Comparison of ENCODE assay signal across 32 cellular contexts in genomic region chr5:103394676-103395075, GRCh38.
DNase-seq lines count a peak whose midpoint lies in the region; ATAC-seq and TF ChIP-seq lines count a peak whose summit lies in the region.
"Had no signal": no experiment of that assay in that cellular context is flagged by ENCODE, and none has a peak within 500 bp of the region (broad histone marks: within the 10 kb centered on the region; RNA-seq: fewer than 3 reads in every experiment).

No MANE protein-coding gene starts in this region.

- H3K36me3 ChIP-seq in cardiac muscle cell, result no peaks in the 10 kb centered on the region
- no peaks in the 10 kb centered on the region for H3K36me3 ChIP-seq in heart right ventricle
- H3K36me3 ChIP-seq in SK-N-MC (ENCODE audit: insufficient read depth, low read length), result no peaks in the 10 kb centered on the region
- H3K36me3 ChIP-seq in mesenchymal stem cell (ENCODE audit: control insufficient read depth in 1 of 2, insufficient read depth in 2 of 2, low read depth in 1 of 2, low read length in 2 of 2), result no peaks in the 10 kb centered on the region
- H3K36me3 ChIP-seq: brain microvascular endothelial cell, right lobe of liver, thoracic aorta, WERI-Rb-1 had no signal

- TF ChIP-seq CTCF in cardiac muscle cell (IDR thresholded peaks at IDR 0.05; ENCODE audit: low read depth, low read length), result no peak
- no peak for TF ChIP-seq CTCF in heart right ventricle (IDR thresholded peaks at IDR 0.05)
- no peak for TF ChIP-seq CTCF in type B pancreatic cell (conservative IDR thresholded peaks at IDR 0.05)
- TF ChIP-seq CTCF in foreskin fibroblast (IDR thresholded peaks at IDR 0.05; ENCODE audit: low read depth, low read length), result no peak

- H2AK5ac ChIP-seq in mesenchymal stem cell (ENCODE audit: low read length, severe bottlenecking), result no peak overlapping the region

- DNase-seq in cardiac muscle cell (ENCODE audit: low read depth in 1 of 2, low spot score in 1 of 2), result peak in 1 of 2 donors; percentile 12
- DNase-seq in heart right ventricle, result no peak
- no peak for DNase-seq in SK-N-MC (ENCODE audit: low read depth, low spot score)
- peak; percentile 37 for DNase-seq in mesenchymal stem cell
- no peak for DNase-seq in type B pancreatic cell (ENCODE audit: extremely low spot score, unreplicated experiment)
- no peak for DNase-seq in SIG-M5 (lab: John Stamatoyannopoulos, UW)
- DNase-seq in foreskin fibroblast, result no peak
- no peak for DNase-seq in inferior parietal cortex (ENCODE audit: extremely low spot score)
- DNase-seq: activated CD4-positive, alpha-beta T cell treated with anti-CD3 and anti-CD28 coated beads for 48 hours; activated CD8-positive, alpha-beta memory T cell treated with anti-CD3 and anti-CD28 coated beads for 24 hours; activated T-cell treated with anti-CD3 and anti-CD28 coated beads for 4 hours; amniotic stem cell; brain microvascular endothelial cell; CD4-positive, CD25-positive, alpha-beta regulatory T cell; HCEC 1CT; hypothalamus; left colon; NCI-H1105 treated with DMSO at 0.1 percent for 48 hours; NCI-H2029; NCI-H526 treated with DMSO at 0.1 percent for 48 hours; posterior cingulate gyrus; right lobe of liver; stimulated activated CD4-positive, alpha-beta T cell treated with anti-CD3 and anti-CD28 coated beads, Interleukin-12 subunit alpha, Interleukin-12 subunit beta, amount 100 ng/mL, for 4 hours; stimulated activated CD4-positive, alpha-beta T cell treated with anti-CD3 and anti-CD28 coated beads, Interleukin-2, amount 100 ng/mL, for 48 hours; stimulated activated naive CD8-positive, alpha-beta T cell treated with anti-CD3 and anti-CD28 coated beads, Interleukin-15, amount 100 ng/mL, for 72 hours; T1000; WERI-Rb-1 had no signal

- no peak for ATAC-seq in heart right ventricle
- ATAC-seq: left colon; right lobe of liver; stimulated activated naive CD8-positive, alpha-beta T cell treated with anti-CD3 and anti-CD28 coated beads, Interleukin-15, amount 100 ng/mL, for 72 hours had no signal

- WGBS in heart right ventricle, 2 donors, result 42 to 59% methylated on average over 2 of the region's 2 CpGs
- WGBS in mesenchymal stem cell, result 42% methylated on average over 2 of the region's 2 CpGs

- H3K9me3 Mint-ChIP-seq in type B pancreatic cell, result peaks cover 6% of the 10 kb centered on the region
- H3K9me3 Mint-ChIP-seq: activated naive CD4-positive, alpha-beta T cell treated with anti-CD3 and anti-CD28 coated beads, Interleukin-2, amount 50 U/mL, for 24 hours; activated T-helper 2 cell treated with anti-CD3 and anti-CD28 coated beads, Interferon-gamma antibody, Interleukin-2, Interleukin-4, amounts not matched to agents 10 μg/mL and 5 μg/mL and 100 μg/mL, durations not matched to agents 14 hours and 24 hours and 36 hours; CD4-positive, CD25-positive, alpha-beta regulatory T cell; nephron; stimulated activated naive CD8-positive, alpha-beta T cell treated with anti-CD3 and anti-CD28 coated beads, Interleukin-15, amount 100 ng/mL, for 72 hours had no signal

- H3K4me3 Mint-ChIP-seq in type B pancreatic cell, result peak overlapping the region; percentile 32
- H3K4me3 Mint-ChIP-seq: activated naive CD4-positive, alpha-beta T cell treated with anti-CD3 and anti-CD28 coated beads, Interleukin-2, amount 50 U/mL, for 24 hours; nephron; stimulated activated naive CD8-positive, alpha-beta T cell treated with anti-CD3 and anti-CD28 coated beads, Interleukin-15, amount 100 ng/mL, for 72 hours had no signal

- peaks cover 26% of the 10 kb centered on the region for H3K4me1 Mint-ChIP-seq in type B pancreatic cell (ENCODE audit: unreplicated experiment)
- H3K4me1 Mint-ChIP-seq: activated naive CD4-positive, alpha-beta T cell treated with anti-CD3 and anti-CD28 coated beads, Interleukin-2, amount 50 U/mL, for 24 hours; stimulated activated naive CD8-positive, alpha-beta T cell treated with anti-CD3 and anti-CD28 coated beads, Interleukin-15, amount 100 ng/mL, for 72 hours had no signal

- H4K8ac ChIP-seq in mesenchymal stem cell (ENCODE audit: low read length), result no peak overlapping the region

- no peak overlapping the region for H2BK120ac ChIP-seq in mesenchymal stem cell (ENCODE audit: low read depth, low read length)

- no peak overlapping the region for H3K18ac ChIP-seq in mesenchymal stem cell (ENCODE audit: low read depth in 1 of 2, low read length in 2 of 2)

- intact Hi-C loops in heart right ventricle (cut with DNase I), result no loop called here

- H2BK15ac ChIP-seq in mesenchymal stem cell (ENCODE audit: low read depth, poor library complexity, severe bottlenecking), result no peak overlapping the region

- H3K27me3 ChIP-seq in cardiac muscle cell (no peaks in the 10 kb centered on the region), heart right ventricle (no peaks in the 10 kb centered on the region), mesenchymal stem cell (ENCODE audit: control insufficient read depth in 1 of 2, insufficient read depth in 1 of 2, low read length in 2 of 2) (no peaks in the 10 kb centered on the region)
- H3K27me3 ChIP-seq: brain microvascular endothelial cell, right lobe of liver had no signal

- H2AFZ ChIP-seq in mesenchymal stem cell (ENCODE audit: low read depth, low read length), result no peak overlapping the region

- H3K4me2 ChIP-seq in mesenchymal stem cell (ENCODE audit: low read length, poor library complexity, severe bottlenecking), result no peak overlapping the region

- no peak overlapping the region for H3K4ac ChIP-seq in mesenchymal stem cell (ENCODE audit: low read depth in 1 of 2, low read length in 2 of 2)

- H3K4me3 ChIP-seq in cardiac muscle cell (no peak overlapping the region), heart right ventricle (no peak overlapping the region), SK-N-MC (peak overlapping the region; percentile 9; the same call in 1 of the 2 replicates), mesenchymal stem cell (ENCODE audit: insufficient read depth in 1 of 2, low read depth in 1 of 2, low read length in 2 of 2) (no peak overlapping the region), foreskin fibroblast (ENCODE audit: low read depth in 1 of 2, low read length in 2 of 2) (no peak overlapping the region)
- H3K4me3 ChIP-seq: right lobe of liver, thoracic aorta had no signal

- peak overlapping the region; percentile 82 for H3K27ac Mint-ChIP-seq in type B pancreatic cell
- H3K27ac Mint-ChIP-seq: activated naive CD4-positive, alpha-beta T cell treated with anti-CD3 and anti-CD28 coated beads, Interleukin-2, amount 50 U/mL, for 24 hours; activated T-helper 2 cell treated with anti-CD3 and anti-CD28 coated beads, Interferon-gamma antibody, Interleukin-2, Interleukin-4, amounts not matched to agents 10 μg/mL and 5 μg/mL and 100 μg/mL, durations not matched to agents 14 hours and 24 hours and 36 hours; CD4-positive, CD25-positive, alpha-beta regulatory T cell had no signal

- H3K4me1 ChIP-seq in cardiac muscle cell (ENCODE audit: low read depth) (peaks cover 22% of the 10 kb centered on the region), heart right ventricle (peaks cover 0 to 21% (median 7%) of the 10 kb centered on the region in 9 donors), mesenchymal stem cell (ENCODE audit: control insufficient read depth, insufficient read depth, low read depth, low read length) (no peaks in the 10 kb centered on the region)
- H3K4me1 ChIP-seq: right lobe of liver had no signal

- H2BK5ac ChIP-seq in mesenchymal stem cell (ENCODE audit: low read depth, low read length, poor library complexity, severe bottlenecking), result no peak overlapping the region

- H3K14ac ChIP-seq in mesenchymal stem cell (ENCODE audit: low read length in 2 of 2), result no peak overlapping the region

- H2BK12ac ChIP-seq in mesenchymal stem cell (ENCODE audit: low read length in 2 of 2), result no peak overlapping the region

- H3K9me3 ChIP-seq in cardiac muscle cell (ENCODE audit: low read depth) (no peaks in the 10 kb centered on the region), heart right ventricle (no peaks in the 10 kb centered on the region), SK-N-MC (ENCODE audit: low read depth, low read length) (no peaks in the 10 kb centered on the region; the same call in 1 of the 2 replicates), mesenchymal stem cell (ENCODE audit: control insufficient read depth, low read length) (no peaks in the 10 kb centered on the region)
- H3K9me3 ChIP-seq: right lobe of liver, thoracic aorta had no signal

- no peaks in the 10 kb centered on the region for H3K79me1 ChIP-seq in mesenchymal stem cell (replicated peaks; ENCODE audit: low read length, poor library complexity, severe bottlenecking)

- H3K27me3 Mint-ChIP-seq in type B pancreatic cell, result no peaks in the 10 kb centered on the region

- no peaks in the 10 kb centered on the region for H3K36me3 Mint-ChIP-seq in type B pancreatic cell
- H3K36me3 Mint-ChIP-seq: activated naive CD4-positive, alpha-beta T cell treated with anti-CD3 and anti-CD28 coated beads, Interleukin-2, amount 50 U/mL, for 24 hours; CD4-positive, CD25-positive, alpha-beta regulatory T cell had no signal

- H4K91ac ChIP-seq in mesenchymal stem cell (ENCODE audit: low read length), result no peak overlapping the region

- H3K27ac ChIP-seq in cardiac muscle cell (peak overlapping the region; percentile 70), heart right ventricle (no peak overlapping the region), SK-N-MC (peak overlapping the region; percentile 99), mesenchymal stem cell (ENCODE audit: low read length, poor library complexity, severe bottlenecking) (no peak overlapping the region)
- H3K27ac ChIP-seq: 22Rv1, brain microvascular endothelial cell, right lobe of liver, thoracic aorta, WERI-Rb-1 had no signal

- no peak overlapping the region for H3K23ac ChIP-seq in mesenchymal stem cell (ENCODE audit: low read length in 2 of 2)

- H3K9ac ChIP-seq in SK-N-MC (ENCODE audit: insufficient read length) (no peak overlapping the region), mesenchymal stem cell (ENCODE audit: low read length) (no peak overlapping the region)

Comparison
In these comparisons a context has a peak if more than half of its experiments do, and no peak if none do; other contexts are left out.
1. H3K27ac ChIP-seq: peak in cardiac muscle cell (single experiment) and SK-N-MC (single experiment); none in heart right ventricle (0 of 10) and mesenchymal stem cell (single experiment).